In the genomic region with DNA sequence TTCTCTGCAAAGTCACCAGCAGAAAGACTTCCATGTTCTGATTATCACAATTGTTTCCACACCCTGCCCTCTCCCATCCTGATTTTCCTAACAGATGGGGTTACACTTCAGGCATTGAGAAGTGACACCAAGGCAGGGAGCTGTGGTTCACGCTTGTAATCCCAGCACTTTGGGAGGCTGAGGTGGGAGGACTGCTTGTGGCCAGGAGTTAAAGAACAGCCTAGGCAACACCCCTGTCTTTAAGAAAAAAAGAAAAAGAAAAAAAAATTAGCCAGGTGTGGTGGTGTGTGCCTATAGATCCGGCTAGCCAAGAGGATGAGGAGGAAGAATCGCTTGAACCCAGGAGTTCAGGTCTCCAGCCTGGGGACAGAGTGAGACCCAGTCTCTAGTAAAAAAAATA, we compare ENCODE assay signal across 12 cellular contexts. TPM values are rescaled to one million over a fixed set of nuclear protein-coding genes. Genes with fewer than 3 reads are reported as not detected.
A peak's percentile ranks its signal among the peaks of the same experiment; 100 is the strongest.
DNase-seq lines count a peak whose midpoint lies in the region; ATAC-seq and TF ChIP-seq lines count a peak whose summit lies in the region.
"Had no signal": no experiment of that assay in that cellular context is flagged by ENCODE, and none has a peak within 500 bp of the region (broad histone marks: within the 10 kb centered on the region; RNA-seq: fewer than 3 reads in every experiment).

No MANE protein-coding gene starts in this region.

- no peaks in the 10 kb centered on the region for H3K27me3 ChIP-seq in CD8-positive, alpha-beta memory T cell (ENCODE audit: insufficient read depth, low read length, poor library complexity, severe bottlenecking)
- H3K27me3 ChIP-seq in esophagus squamous epithelium = no peaks in the 10 kb centered on the region

- intact Hi-C loops in natural killer cell (cut with micrococcal nuclease) (no loop called here), esophagus squamous epithelium (cut with DNase I) (no loop called here)

- peak overlapping the region; percentile 75 to 94 (median 90) for H3K27ac Mint-ChIP-seq in CD8-positive, alpha-beta memory T cell
- H3K27ac Mint-ChIP-seq in IgD-negative memory B cell = peak overlapping the region; percentile 52 to 95 (median 83)
- H3K27ac Mint-ChIP-seq in activated naive CD8-positive, alpha-beta T cell treated with anti-CD3 and anti-CD28 coated beads, Interleukin-2, amount 10 ng/mL, durations not matched to agents 7 days and 5 days = peak overlapping the region; percentile 42
- H3K27ac Mint-ChIP-seq in natural killer cell = peak overlapping the region; percentile 76 to 78
- H3K27ac Mint-ChIP-seq: WTC11 had no signal

- H3K27ac ChIP-seq in CD8-positive, alpha-beta memory T cell (ENCODE audit: low read depth, low read length) = no peak overlapping the region
- H3K27ac ChIP-seq in esophagus squamous epithelium = peak overlapping the region in 1 of 4 donors; percentile 93

- WGBS in esophagus squamous epithelium, 2 donors = 53 to 74% methylated on average over 3 of the region's 3 CpGs

- H3K9me3 Mint-ChIP-seq in CD8-positive, alpha-beta memory T cell = no peaks in the 10 kb centered on the region
- no peaks in the 10 kb centered on the region for H3K9me3 Mint-ChIP-seq in IgD-negative memory B cell
- no peaks in the 10 kb centered on the region for H3K9me3 Mint-ChIP-seq in activated naive CD8-positive, alpha-beta T cell treated with anti-CD3 and anti-CD28 coated beads, Interleukin-2, amount 10 ng/mL, durations not matched to agents 7 days and 5 days
- H3K9me3 Mint-ChIP-seq in natural killer cell = no peaks in the 10 kb centered on the region
- H3K9me3 Mint-ChIP-seq: WTC11 had no signal

- H3K27me3 Mint-ChIP-seq in CD8-positive, alpha-beta memory T cell = peaks cover 0 to 3% of the 10 kb centered on the region in 2 donors
- no peaks in the 10 kb centered on the region for H3K27me3 Mint-ChIP-seq in IgD-negative memory B cell
- no peaks in the 10 kb centered on the region for H3K27me3 Mint-ChIP-seq in activated naive CD8-positive, alpha-beta T cell treated with anti-CD3 and anti-CD28 coated beads, Interleukin-2, amount 10 ng/mL, durations not matched to agents 7 days and 5 days
- H3K27me3 Mint-ChIP-seq in natural killer cell (ENCODE audit: low read depth in 2 of 2) = no peaks in the 10 kb centered on the region

- POLR2A ChIA-PET in CD8-positive, alpha-beta memory T cell (lab: Charles Lee) = no interaction called here
- POLR2A ChIA-PET in activated naive CD8-positive, alpha-beta T cell treated with anti-CD3 and anti-CD28 coated beads, Interleukin-2, amount 10 ng/mL, durations not matched to agents 7 days and 5 days (lab: Charles Lee) = interaction anchor here (0.7 to 1.1 kb wide), 3 partner anchors 11 to 123 kb away, joined by 3 to 4 read pairs (median 3); partner anchors contain the start of gene TCTN1

- peak in 1 of 5 donors; percentile 14 for DNase-seq in CD8-positive, alpha-beta memory T cell
- no peak for DNase-seq in activated naive CD8-positive, alpha-beta T cell treated with anti-CD3 and anti-CD28 coated beads, Interleukin-2, amount 10 ng/mL, durations not matched to agents 7 days and 5 days
- DNase-seq in natural killer cell = no peak
- DNase-seq in esophagus squamous epithelium (lab: John Stamatoyannopoulos, UW) = no peak
- DNase-seq: Caco-2, cortex of kidney, NCI-H1694, NCI-H69 had no signal

- TF ChIP-seq CTCF in natural killer cell (IDR thresholded peaks at IDR 0.05) (no peak), esophagus squamous epithelium (IDR thresholded peaks at IDR 0.05) (no peak)

- ATAC-seq in activated naive CD8-positive, alpha-beta T cell treated with anti-CD3 and anti-CD28 coated beads, Interleukin-2, amount 10 ng/mL, durations not matched to agents 7 days and 5 days (ENCODE audit: low read depth) = no peak
- ATAC-seq in natural killer cell (no peak), HG03442 (IDR thresholded peaks at IDR 0.05; ENCODE audit: unreplicated experiment) (no peak), GM21737 (IDR thresholded peaks at IDR 0.05; ENCODE audit: unreplicated experiment) (no peak)
- ATAC-seq: WTC11 had no signal

- no peaks in the 10 kb centered on the region for H3K9me3 ChIP-seq in CD8-positive, alpha-beta memory T cell (ENCODE audit: low read length)
- H3K9me3 ChIP-seq in esophagus squamous epithelium = no peaks in the 10 kb centered on the region
- H3K9me3 ChIP-seq: Caco-2 had no signal

- CTCF ChIA-PET in CD8-positive, alpha-beta memory T cell (lab: Charles Lee) = interaction anchor here (0.7 kb wide), 1 partner anchor 478 kb away, joined by 3 read pairs; no protein-coding TSS in a partner anchor

- peaks cover 69% of the 10 kb centered on the region for H3K4me1 ChIP-seq in CD8-positive, alpha-beta memory T cell (ENCODE audit: insufficient read depth, low read length)
- H3K4me1 ChIP-seq in esophagus squamous epithelium = peaks cover 7 to 89% (median 56%) of the 10 kb centered on the region in 3 donors

- no peak overlapping the region for H3K4me3 ChIP-seq in CD8-positive, alpha-beta memory T cell (ENCODE audit: low read length)
- H3K4me3 ChIP-seq in esophagus squamous epithelium = no peak overlapping the region

- H3K36me3 Mint-ChIP-seq in CD8-positive, alpha-beta memory T cell = peaks cover 0 to 43% (median 7%) of the 10 kb centered on the region in 3 donors
- H3K36me3 Mint-ChIP-seq in IgD-negative memory B cell (no peaks in the 10 kb centered on the region), natural killer cell (peaks cover 7% of the 10 kb centered on the region)
- peaks cover 19% of the 10 kb centered on the region for H3K36me3 Mint-ChIP-seq in activated naive CD8-positive, alpha-beta T cell treated with anti-CD3 and anti-CD28 coated beads, Interleukin-2, amount 10 ng/mL, durations not matched to agents 7 days and 5 days

- peak overlapping the region; percentile 75 to 100 (median 86) for H3K4me3 Mint-ChIP-seq in CD8-positive, alpha-beta memory T cell
- H3K4me3 Mint-ChIP-seq in IgD-negative memory B cell (peak overlapping the region in 3 of 4 donors; percentile 47 to 98 (median 55)), natural killer cell (peak overlapping the region; percentile 61)
- H3K4me3 Mint-ChIP-seq in activated naive CD8-positive, alpha-beta T cell treated with anti-CD3 and anti-CD28 coated beads, Interleukin-2, amount 10 ng/mL, durations not matched to agents 7 days and 5 days = peak overlapping the region; percentile 54
- H3K4me3 Mint-ChIP-seq: WTC11 had no signal

- H3K4me1 Mint-ChIP-seq in CD8-positive, alpha-beta memory T cell = peaks cover 64 to 87% (median 86%) of the 10 kb centered on the region in 3 donors
- H3K4me1 Mint-ChIP-seq in IgD-negative memory B cell = peaks cover 44 to 54% (median 53%) of the 10 kb centered on the region in 3 donors
- peaks cover 48% of the 10 kb centered on the region for H3K4me1 Mint-ChIP-seq in activated naive CD8-positive, alpha-beta T cell treated with anti-CD3 and anti-CD28 coated beads, Interleukin-2, amount 10 ng/mL, durations not matched to agents 7 days and 5 days
- H3K4me1 Mint-ChIP-seq in natural killer cell = peaks cover 62 to 67% of the 10 kb centered on the region in 2 donors

- H3K36me3 ChIP-seq in CD8-positive, alpha-beta memory T cell (ENCODE audit: insufficient read depth, low read length) = peaks cover 2% of the 10 kb centered on the region
- H3K36me3 ChIP-seq in esophagus squamous epithelium = peaks cover 0 to 25% (median 0%) of the 10 kb centered on the region in 3 donors

- TF ChIP-seq POLR2A in esophagus squamous epithelium (IDR thresholded peaks at IDR 0.05) = no peak

RNA-seq across cellular contexts. Expression of gene PPP1CC, which starts 5.2 kb away (rescaled TPM):
- 100 to 1,000 TPM; 242 to 249 TPM for total RNA-seq in CD8-positive, alpha-beta memory T cell
- 130 TPM for polyA plus RNA-seq in CD8-positive, alpha-beta memory T cell
- polyA plus RNA-seq in IgD-negative memory B cell = 184 TPM
- total RNA-seq in activated naive CD8-positive, alpha-beta T cell treated with anti-CD3 and anti-CD28 coated beads, Interleukin-2, amount 10 ng/mL, durations not matched to agents 7 days and 5 days = 100 to 1,000 TPM; 156 to 160 TPM
- total RNA-seq in natural killer cell (100 to 1,000 TPM; 114 to 121 (median 117) TPM), esophagus squamous epithelium (100 to 1,000 TPM in 3 of 4 donors, 10 to 100 TPM in 1; 55.3 to 127 (median 114) TPM)

RNA-seq across cellular contexts. Expression of gene HVCN1, which starts 48.6 kb away (rescaled TPM):
- total RNA-seq in CD8-positive, alpha-beta memory T cell = 10 to 100 TPM; 18.5 to 20.2 TPM
- 17.6 TPM for polyA plus RNA-seq in CD8-positive, alpha-beta memory T cell
- 441 TPM for polyA plus RNA-seq in IgD-negative memory B cell
- 10 to 100 TPM; 20.3 to 21.0 TPM for total RNA-seq in activated naive CD8-positive, alpha-beta T cell treated with anti-CD3 and anti-CD28 coated beads, Interleukin-2, amount 10 ng/mL, durations not matched to agents 7 days and 5 days
- total RNA-seq in natural killer cell = 10 to 100 TPM; 12.5 to 18.4 (median 18.0) TPM
- total RNA-seq in esophagus squamous epithelium = 1 to 10 TPM; 1.0 to 5.7 (median 1.7) TPM
